ENCODE assay signal across 3 cellular contexts in the genomic region with DNA sequence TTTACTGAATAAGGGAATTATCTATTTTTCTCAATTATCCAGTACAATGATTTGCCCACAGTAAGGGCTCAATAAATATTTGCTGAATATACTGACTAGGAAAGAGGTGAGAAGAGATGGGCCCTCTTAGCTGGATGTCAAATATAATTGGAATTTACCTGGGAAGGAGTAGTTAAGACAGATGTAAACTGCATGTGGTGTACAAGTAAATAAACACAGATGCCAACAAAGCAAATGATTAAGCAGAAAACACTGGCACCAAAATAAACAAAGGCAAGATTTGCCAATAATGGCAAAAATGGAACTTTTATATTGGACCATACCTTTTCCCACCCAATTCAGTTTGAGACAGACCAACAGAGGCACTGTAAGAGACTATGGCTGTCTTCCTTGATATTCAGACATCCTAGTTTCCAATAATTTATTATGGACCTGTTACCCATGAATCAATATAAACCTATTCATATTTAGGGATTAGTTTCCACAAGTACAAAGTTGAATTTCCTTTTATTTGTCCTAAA.
TF ChIP-seq lines count a peak whose summit lies in the region.

No MANE protein-coding gene starts in this region.

TF ChIP-seq in SK-N-SH, 30 proteins besides CTCF, POLR2A, EP300 and RAD21 (continued from another document):
- TF ChIP-seq SIN3A (IDR thresholded peaks at IDR 0.05; ENCODE audit: borderline replicate concordance, low read depth, low read length) (no peak), RFX5 (IDR thresholded peaks at IDR 0.05; ENCODE audit: low read length) (no peak), ELF1 (IDR thresholded peaks at IDR 0.05) (no peak), FOXJ3 (CRISPR knock-in tag; IDR thresholded peaks at IDR 0.05) (no peak), EZH2phosphoT487 (IDR thresholded peaks at IDR 0.05; ENCODE audit: borderline replicate concordance, low read depth) (no peak), JUND (IDR thresholded peaks at IDR 0.05) (no peak), GATA2 (CRISPR knock-in tag; IDR thresholded peaks at IDR 0.05) (no peak), NRF1 (IDR thresholded peaks at IDR 0.05; ENCODE audit: low read depth, low read length) (no peak), MEF2A (IDR thresholded peaks at IDR 0.05; ENCODE audit: borderline replicate concordance, low read depth) (no peak)
- TF ChIP-seq, protein P1, sequence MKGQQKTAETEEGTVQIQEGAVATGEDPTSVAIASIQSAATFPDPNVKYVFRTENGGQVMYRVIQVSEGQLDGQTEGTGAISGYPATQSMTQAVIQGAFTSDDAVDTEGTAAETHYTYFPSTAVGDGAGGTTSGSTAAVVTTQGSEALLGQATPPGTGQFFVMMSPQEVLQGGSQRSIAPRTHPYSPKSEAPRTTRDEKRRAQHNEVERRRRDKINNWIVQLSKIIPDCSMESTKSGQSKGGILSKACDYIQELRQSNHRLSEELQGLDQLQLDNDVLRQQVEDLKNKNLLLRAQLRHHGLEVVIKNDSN (IDR thresholded peaks at IDR 0.05; ENCODE audit: borderline replicate concordance, low read depth), result no peak
- TF ChIP-seq, protein P2, sequence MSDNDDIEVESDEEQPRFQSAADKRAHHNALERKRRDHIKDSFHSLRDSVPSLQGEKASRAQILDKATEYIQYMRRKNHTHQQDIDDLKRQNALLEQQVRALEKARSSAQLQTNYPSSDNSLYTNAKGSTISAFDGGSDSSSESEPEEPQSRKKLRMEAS (IDR thresholded peaks at IDR 0.05; ENCODE audit: low read depth), result no peak
- TF ChIP-seq, protein P3, sequence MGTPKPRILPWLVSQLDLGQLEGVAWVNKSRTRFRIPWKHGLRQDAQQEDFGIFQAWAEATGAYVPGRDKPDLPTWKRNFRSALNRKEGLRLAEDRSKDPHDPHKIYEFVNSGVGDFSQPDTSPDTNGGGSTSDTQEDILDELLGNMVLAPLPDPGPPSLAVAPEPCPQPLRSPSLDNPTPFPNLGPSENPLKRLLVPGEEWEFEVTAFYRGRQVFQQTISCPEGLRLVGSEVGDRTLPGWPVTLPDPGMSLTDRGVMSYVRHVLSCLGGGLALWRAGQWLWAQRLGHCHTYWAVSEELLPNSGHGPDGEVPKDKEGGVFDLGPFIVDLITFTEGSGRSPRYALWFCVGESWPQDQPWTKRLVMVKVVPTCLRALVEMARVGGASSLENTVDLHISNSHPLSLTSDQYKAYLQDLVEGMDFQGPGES (IDR thresholded peaks at IDR 0.05; ENCODE audit: low read depth, low read length), result no peak
- TF ChIP-seq, protein P4, sequence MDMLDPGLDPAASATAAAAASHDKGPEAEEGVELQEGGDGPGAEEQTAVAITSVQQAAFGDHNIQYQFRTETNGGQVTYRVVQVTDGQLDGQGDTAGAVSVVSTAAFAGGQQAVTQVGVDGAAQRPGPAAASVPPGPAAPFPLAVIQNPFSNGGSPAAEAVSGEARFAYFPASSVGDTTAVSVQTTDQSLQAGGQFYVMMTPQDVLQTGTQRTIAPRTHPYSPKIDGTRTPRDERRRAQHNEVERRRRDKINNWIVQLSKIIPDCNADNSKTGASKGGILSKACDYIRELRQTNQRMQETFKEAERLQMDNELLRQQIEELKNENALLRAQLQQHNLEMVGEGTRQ (IDR thresholded peaks at IDR 0.05; ENCODE audit: borderline replicate concordance, low read depth, low read length), result no peak
TF ChIP-seq in SK-N-SH: peak in this region for 0.

TF ChIP-seq in SK-N-SH treated with all-trans-retinoic acid at 6 μM for 48 hours, 23 proteins besides CTCF, POLR2A, EP300 and RAD21 (continued from another document and continues in another):
- TF ChIP-seq, protein P5, sequence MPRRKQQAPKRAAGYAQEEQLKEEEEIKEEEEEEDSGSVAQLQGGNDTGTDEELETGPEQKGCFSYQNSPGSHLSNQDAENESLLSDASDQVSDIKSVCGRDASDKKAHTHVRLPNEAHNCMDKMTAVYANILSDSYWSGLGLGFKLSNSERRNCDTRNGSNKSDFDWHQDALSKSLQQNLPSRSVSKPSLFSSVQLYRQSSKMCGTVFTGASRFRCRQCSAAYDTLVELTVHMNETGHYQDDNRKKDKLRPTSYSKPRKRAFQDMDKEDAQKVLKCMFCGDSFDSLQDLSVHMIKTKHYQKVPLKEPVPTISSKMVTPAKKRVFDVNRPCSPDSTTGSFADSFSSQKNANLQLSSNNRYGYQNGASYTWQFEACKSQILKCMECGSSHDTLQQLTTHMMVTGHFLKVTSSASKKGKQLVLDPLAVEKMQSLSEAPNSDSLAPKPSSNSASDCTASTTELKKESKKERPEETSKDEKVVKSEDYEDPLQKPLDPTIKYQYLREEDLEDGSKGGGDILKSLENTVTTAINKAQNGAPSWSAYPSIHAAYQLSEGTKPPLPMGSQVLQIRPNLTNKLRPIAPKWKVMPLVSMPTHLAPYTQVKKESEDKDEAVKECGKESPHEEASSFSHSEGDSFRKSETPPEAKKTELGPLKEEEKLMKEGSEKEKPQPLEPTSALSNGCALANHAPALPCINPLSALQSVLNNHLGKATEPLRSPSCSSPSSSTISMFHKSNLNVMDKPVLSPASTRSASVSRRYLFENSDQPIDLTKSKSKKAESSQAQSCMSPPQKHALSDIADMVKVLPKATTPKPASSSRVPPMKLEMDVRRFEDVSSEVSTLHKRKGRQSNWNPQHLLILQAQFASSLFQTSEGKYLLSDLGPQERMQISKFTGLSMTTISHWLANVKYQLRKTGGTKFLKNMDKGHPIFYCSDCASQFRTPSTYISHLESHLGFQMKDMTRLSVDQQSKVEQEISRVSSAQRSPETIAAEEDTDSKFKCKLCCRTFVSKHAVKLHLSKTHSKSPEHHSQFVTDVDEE (CRISPR knock-in tag; IDR thresholded peaks at IDR 0.05), result no peak
- TF ChIP-seq SNAI2 (CRISPR knock-in tag; IDR thresholded peaks at IDR 0.05), result no peak
- no peak for TF ChIP-seq TCF4 (CRISPR knock-in tag; IDR thresholded peaks at IDR 0.05; ENCODE audit: borderline replicate concordance)
- TF ChIP-seq, protein P6, sequence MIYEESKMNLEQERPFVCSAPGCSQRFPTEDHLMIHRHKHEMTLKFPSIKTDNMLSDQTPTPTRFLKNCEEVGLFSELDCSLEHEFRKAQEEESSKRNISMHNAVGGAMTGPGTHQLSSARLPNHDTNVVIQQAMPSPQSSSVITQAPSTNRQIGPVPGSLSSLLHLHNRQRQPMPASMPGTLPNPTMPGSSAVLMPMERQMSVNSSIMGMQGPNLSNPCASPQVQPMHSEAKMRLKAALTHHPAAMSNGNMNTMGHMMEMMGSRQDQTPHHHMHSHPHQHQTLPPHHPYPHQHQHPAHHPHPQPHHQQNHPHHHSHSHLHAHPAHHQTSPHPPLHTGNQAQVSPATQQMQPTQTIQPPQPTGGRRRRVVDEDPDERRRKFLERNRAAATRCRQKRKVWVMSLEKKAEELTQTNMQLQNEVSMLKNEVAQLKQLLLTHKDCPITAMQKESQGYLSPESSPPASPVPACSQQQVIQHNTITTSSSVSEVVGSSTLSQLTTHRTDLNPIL (CRISPR knock-in tag; IDR thresholded peaks at IDR 0.05; ENCODE audit: low read depth), result no peak
- TF ChIP-seq ZNF565 (CRISPR knock-in tag; conservative IDR thresholded peaks at IDR 0.05; ENCODE audit: low read depth), result no peak
- TF ChIP-seq OSR1 (CRISPR knock-in tag; IDR thresholded peaks at IDR 0.05), result no peak
- TF ChIP-seq ZFP3 (CRISPR knock-in tag; IDR thresholded peaks at IDR 0.05), result no peak
- no peak for TF ChIP-seq TOX (CRISPR knock-in tag; IDR thresholded peaks at IDR 0.05; ENCODE audit: borderline replicate concordance)
- TF ChIP-seq, protein P7, sequence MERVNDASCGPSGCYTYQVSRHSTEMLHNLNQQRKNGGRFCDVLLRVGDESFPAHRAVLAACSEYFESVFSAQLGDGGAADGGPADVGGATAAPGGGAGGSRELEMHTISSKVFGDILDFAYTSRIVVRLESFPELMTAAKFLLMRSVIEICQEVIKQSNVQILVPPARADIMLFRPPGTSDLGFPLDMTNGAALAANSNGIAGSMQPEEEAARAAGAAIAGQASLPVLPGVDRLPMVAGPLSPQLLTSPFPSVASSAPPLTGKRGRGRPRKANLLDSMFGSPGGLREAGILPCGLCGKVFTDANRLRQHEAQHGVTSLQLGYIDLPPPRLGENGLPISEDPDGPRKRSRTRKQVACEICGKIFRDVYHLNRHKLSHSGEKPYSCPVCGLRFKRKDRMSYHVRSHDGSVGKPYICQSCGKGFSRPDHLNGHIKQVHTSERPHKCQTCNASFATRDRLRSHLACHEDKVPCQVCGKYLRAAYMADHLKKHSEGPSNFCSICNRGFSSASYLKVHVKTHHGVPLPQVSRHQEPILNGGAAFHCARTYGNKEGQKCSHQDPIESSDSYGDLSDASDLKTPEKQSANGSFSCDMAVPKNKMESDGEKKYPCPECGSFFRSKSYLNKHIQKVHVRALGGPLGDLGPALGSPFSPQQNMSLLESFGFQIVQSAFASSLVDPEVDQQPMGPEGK (CRISPR knock-in tag; IDR thresholded peaks at IDR 0.05; ENCODE audit: borderline replicate concordance), result no peak
- TF ChIP-seq, protein P8, sequence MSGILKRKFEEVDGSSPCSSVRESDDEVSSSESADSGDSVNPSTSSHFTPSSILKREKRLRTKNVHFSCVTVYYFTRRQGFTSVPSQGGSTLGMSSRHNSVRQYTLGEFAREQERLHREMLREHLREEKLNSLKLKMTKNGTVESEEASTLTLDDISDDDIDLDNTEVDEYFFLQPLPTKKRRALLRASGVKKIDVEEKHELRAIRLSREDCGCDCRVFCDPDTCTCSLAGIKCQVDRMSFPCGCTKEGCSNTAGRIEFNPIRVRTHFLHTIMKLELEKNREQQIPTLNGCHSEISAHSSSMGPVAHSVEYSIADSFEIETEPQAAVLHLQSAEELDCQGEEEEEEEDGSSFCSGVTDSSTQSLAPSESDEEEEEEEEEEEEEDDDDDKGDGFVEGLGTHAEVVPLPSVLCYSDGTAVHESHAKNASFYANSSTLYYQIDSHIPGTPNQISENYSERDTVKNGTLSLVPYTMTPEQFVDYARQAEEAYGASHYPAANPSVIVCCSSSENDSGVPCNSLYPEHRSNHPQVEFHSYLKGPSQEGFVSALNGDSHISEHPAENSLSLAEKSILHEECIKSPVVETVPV (CRISPR knock-in tag; IDR thresholded peaks at IDR 0.05), result no peak

TF ChIP-seq in A549, 52 proteins besides CTCF, POLR2A, EP300 and RAD21 (continued from another document):
- TF ChIP-seq, protein P4 (IDR thresholded peaks at IDR 0.05), result no peak
- TF ChIP-seq HOXA7 (CRISPR knock-in tag; IDR thresholded peaks at IDR 0.05), result no peak
